In genomic region chr9:132238026-132238972, GRCh38 we compare ENCODE assay signal across 29 cellular contexts.
"Had no signal": no experiment of that assay in that cellular context is flagged by ENCODE, and none has a peak within 500 bp of the region (broad histone marks: within the 10 kb centered on the region; RNA-seq: fewer than 3 reads in every experiment).

No MANE protein-coding gene starts in this region.

- ATAC-seq: activated CD8-positive, alpha-beta memory T cell treated with anti-CD3 and anti-CD28 coated beads, Interleukin-2, amount 10 ng/mL, durations not matched to agents 7 days and 5 days; activated CD8-positive, alpha-beta T cell treated with anti-CD3 and anti-CD28 coated beads for 36 hours; activated naive CD8-positive, alpha-beta T cell treated with anti-CD3 and anti-CD28 coated beads, Interleukin-2, amount 50 U/mL, for 24 hours; foreskin keratinocyte; sciatic nerve; stimulated activated effector memory CD8-positive, alpha-beta T cell treated with anti-CD3 and anti-CD28 coated beads, Interleukin-12 subunit alpha, Interleukin-12 subunit beta, amount 100 ng/mL, for 72 hours; stimulated activated naive CD8-positive, alpha-beta T cell treated with anti-CD3 and anti-CD28 coated beads, Interleukin-15, amount 100 ng/mL, for 72 hours had no signal

- H3K4me3 ChIP-seq: coronary artery, hepatocyte, left ventricle myocardium inferior, suprapubic skin, transverse colon, uterus had no signal

- H2AFZ ChIP-seq: hepatocyte had no signal

- H3K36me3 ChIP-seq: left ventricle myocardium inferior, suprapubic skin, transverse colon, uterus had no signal

- DNase-seq: activated CD4-positive, alpha-beta T cell treated with anti-CD3 and anti-CD28 coated beads, Interleukin-2, amount 10 ng/mL, durations not matched to agents 7 days and 5 days; activated CD4-positive, CD25-positive, alpha-beta regulatory T cell; activated CD8-positive, alpha-beta memory T cell treated with anti-CD3 and anti-CD28 coated beads, Interleukin-2, amount 10 ng/mL, durations not matched to agents 7 days and 5 days; activated CD8-positive, alpha-beta T cell treated with anti-CD3 and anti-CD28 coated beads for 36 hours; activated gamma-delta T cell; activated naive CD4-positive, alpha-beta T cell treated with anti-CD3 and anti-CD28 coated beads, Interleukin-2, amount 50 U/mL, for 16 hours; activated naive CD8-positive, alpha-beta T cell treated with anti-CD3 and anti-CD28 coated beads, Interleukin-2, amount 50 U/mL, for 24 hours; cerebellar nuclear complex; effector CD4-positive, alpha-beta T cell; foreskin keratinocyte; glutamatergic neuron; immature natural killer cell; kidney glomerular epithelial cell; mammary epithelial cell; midbrain; nephron progenitor cell; occipital lobe; small intestine; stimulated activated CD4-positive, alpha-beta T cell treated with anti-CD3 and anti-CD28 coated beads, Interleukin-2, amount 100 ng/mL, for 24 hours; stimulated activated naive CD8-positive, alpha-beta T cell treated with anti-CD3 and anti-CD28 coated beads, Interleukin-15, amount 100 ng/mL, for 72 hours; T1000; transverse colon; uterus had no signal

- H3K4me2 ChIP-seq: hepatocyte had no signal

- H3K27ac ChIP-seq: coronary artery, foreskin keratinocyte, hepatocyte, suprapubic skin, transverse colon, uterus had no signal

- H3K4me1 ChIP-seq: foreskin keratinocyte, uterus had no signal

- H3K27me3 ChIP-seq: hepatocyte, uterus had no signal

- H3K9me3 ChIP-seq: left ventricle myocardium inferior, suprapubic skin, transverse colon, uterus had no signal

- H3K79me2 ChIP-seq: hepatocyte had no signal
